ENCODE assay signal across 6 cellular contexts in the genomic region with DNA sequence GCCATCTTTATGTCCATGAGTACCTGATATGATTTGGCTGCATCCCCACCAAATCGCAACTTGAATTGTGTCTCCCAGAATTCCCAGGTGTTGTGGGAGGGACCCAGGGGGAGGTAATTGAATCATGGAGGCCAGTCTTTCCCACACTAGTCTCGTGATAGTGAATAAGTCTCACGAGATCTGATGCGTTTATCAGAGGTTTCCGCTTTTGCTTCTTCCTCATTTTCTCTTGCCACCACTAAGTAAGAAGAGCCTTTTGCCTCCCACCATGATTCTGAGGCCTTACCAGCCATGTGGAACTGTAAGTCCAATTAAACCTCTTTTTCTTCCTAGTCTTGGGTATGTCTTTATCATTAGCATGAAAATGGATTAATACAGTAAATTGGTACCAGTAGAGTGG. TPM values are rescaled to one million over a fixed set of nuclear protein-coding genes. Genes with fewer than 3 reads are reported as not detected.
"Had no signal": no experiment of that assay in that cellular context is flagged by ENCODE, and none has a peak within 500 bp of the region (broad histone marks: within the 10 kb centered on the region; RNA-seq: fewer than 3 reads in every experiment).

No MANE protein-coding gene starts in this region.

RNA-seq across cellular contexts. Expression of a gene that starts 41.1 kb away (rescaled TPM):
- total RNA-seq: LHCN-M2, MCF 10A, PC-9, Right ventricle myocardium inferior, RPMI7951, SJCRH30 had no signal
